In genomic region chr21:44582055-44582454, GRCh38 we compare ENCODE assay signal across 20 cellular contexts. TPM values are rescaled to one million over a fixed set of nuclear protein-coding genes. Genes with fewer than 3 reads are reported as not detected.
"Had no signal": no experiment of that assay in that cellular context is flagged by ENCODE, and none has a peak within 500 bp of the region (broad histone marks: within the 10 kb centered on the region; RNA-seq: fewer than 3 reads in every experiment).

No MANE protein-coding gene starts in this region.

- DNase-seq: activated B cell treated with CpG ODN at 0.5 μM for 24 hours; activated CD4-positive, alpha-beta T cell treated with anti-CD3 and anti-CD28 coated beads for 48 hours; activated CD8-positive, alpha-beta T cell treated with anti-CD3 and anti-CD28 coated beads for 36 hours; activated naive CD4-positive, alpha-beta T cell treated with Interleukin-2 at 50 U/mL for 16 hours; anterior cingulate cortex; erythroblast; heart right ventricle; nephron progenitor cell; stimulated activated CD4-positive, alpha-beta T cell treated with anti-CD3 and anti-CD28 coated beads, Interleukin-12 subunit alpha, Interleukin-12 subunit beta, amount 100 ng/mL, for 4 hours; stimulated activated CD4-positive, alpha-beta T cell treated with anti-CD3 and anti-CD28 coated beads, Interleukin-2, amount 100 ng/mL, for 24 hours; stomach; testis; upper lobe of left lung had no signal

- H3K9me3 ChIP-seq: testis had no signal

- H3K4me3 ChIP-seq: gastroesophageal sphincter, heart right ventricle, lung, stomach, testis, upper lobe of left lung had no signal

- H3K4me1 ChIP-seq: heart right ventricle, stomach, testis, upper lobe of left lung had no signal

- H3K27me3 ChIP-seq: testis, upper lobe of left lung had no signal

- H3K27ac ChIP-seq: gastroesophageal sphincter, heart right ventricle, stomach, testis, upper lobe of left lung had no signal

- H3K4me3 Mint-ChIP-seq: activated B cell treated with CpG ODN at 0.5 μM for 24 hours; activated CD8-positive, alpha-beta T cell treated with anti-CD3 and anti-CD28 coated beads for 36 hours; dendritic cell treated with granulocyte-macrophage colony-stimulating factor and Interleukin-4, amounts not matched to agents 40 ng/mL and 50 ng/mL, for 4 days; mesothelial cell of epicardium; nephron progenitor cell; T-helper 2 cell treated with Interferon-gamma antibody and Interleukin-4, amounts not matched to agents 5 μg/mL and 100 μg/mL, for 36 hours had no signal

- H3K36me3 ChIP-seq: gastroesophageal sphincter, heart right ventricle, stomach, upper lobe of left lung had no signal

- ATAC-seq: activated CD8-positive, alpha-beta T cell treated with anti-CD3 and anti-CD28 coated beads for 36 hours; gastroesophageal sphincter; heart right ventricle had no signal

- H3K27ac Mint-ChIP-seq: activated B cell treated with CpG ODN at 0.5 μM for 24 hours; activated CD8-positive, alpha-beta T cell treated with anti-CD3 and anti-CD28 coated beads for 36 hours; dendritic cell treated with granulocyte-macrophage colony-stimulating factor and Interleukin-4, amounts not matched to agents 40 ng/mL and 50 ng/mL, for 4 days; mesothelial cell of epicardium; nephron progenitor cell; T-helper 2 cell treated with Interferon-gamma antibody and Interleukin-4, amounts not matched to agents 5 μg/mL and 100 μg/mL, for 36 hours had no signal

- H3K4me1 Mint-ChIP-seq: activated B cell treated with CpG ODN at 0.5 μM for 24 hours had no signal

RNA-seq across cellular contexts. Expression of gene KRTAP10-5, which starts 1.7 kb away (rescaled TPM):
- total RNA-seq: activated B cell treated with CpG ODN at 0.5 μM for 24 hours; activated CD8-positive, alpha-beta T cell treated with anti-CD3 and anti-CD28 coated beads for 36 hours; gastroesophageal sphincter; heart right ventricle; lung; mesothelial cell of epicardium; osteoblast; pulmonary artery endothelial cell; stomach; testis; upper lobe of left lung had no signal
- polyA plus RNA-seq: heart right ventricle, lung had no signal

RNA-seq across cellular contexts. Expression of gene KRTAP10-4, which starts 8.5 kb away (rescaled TPM):
- total RNA-seq: activated B cell treated with CpG ODN at 0.5 μM for 24 hours; activated CD8-positive, alpha-beta T cell treated with anti-CD3 and anti-CD28 coated beads for 36 hours; gastroesophageal sphincter; heart right ventricle; lung; mesothelial cell of epicardium; osteoblast; pulmonary artery endothelial cell; stomach; upper lobe of left lung had no signal
- polyA plus RNA-seq: heart right ventricle, lung, stomach had no signal

RNA-seq across cellular contexts. Expression of gene KRTAP10-6, which starts 10.2 kb away (rescaled TPM):
- total RNA-seq: activated B cell treated with CpG ODN at 0.5 μM for 24 hours; activated CD8-positive, alpha-beta T cell treated with anti-CD3 and anti-CD28 coated beads for 36 hours; gastroesophageal sphincter; heart right ventricle; lung; mesothelial cell of epicardium; osteoblast; pulmonary artery endothelial cell; stomach; testis; upper lobe of left lung had no signal
- polyA plus RNA-seq: heart right ventricle, lung, stomach had no signal

RNA-seq across cellular contexts. Expression of gene KRTAP10-7, which starts 18.3 kb away (rescaled TPM):
- total RNA-seq: activated B cell treated with CpG ODN at 0.5 μM for 24 hours; activated CD8-positive, alpha-beta T cell treated with anti-CD3 and anti-CD28 coated beads for 36 hours; gastroesophageal sphincter; heart right ventricle; lung; mesothelial cell of epicardium; osteoblast; pulmonary artery endothelial cell; stomach; upper lobe of left lung had no signal
- polyA plus RNA-seq: heart right ventricle, lung, stomach had no signal

RNA-seq across cellular contexts. Expression of gene KRTAP10-3, which starts 23.5 kb away (rescaled TPM):
- total RNA-seq: activated B cell treated with CpG ODN at 0.5 μM for 24 hours; activated CD8-positive, alpha-beta T cell treated with anti-CD3 and anti-CD28 coated beads for 36 hours; gastroesophageal sphincter; heart right ventricle; lung; mesothelial cell of epicardium; osteoblast; pulmonary artery endothelial cell; stomach; testis; upper lobe of left lung had no signal
- polyA plus RNA-seq: heart right ventricle, lung, stomach had no signal
